ENCODE assay signal across 9 cellular contexts in the genomic region with DNA sequence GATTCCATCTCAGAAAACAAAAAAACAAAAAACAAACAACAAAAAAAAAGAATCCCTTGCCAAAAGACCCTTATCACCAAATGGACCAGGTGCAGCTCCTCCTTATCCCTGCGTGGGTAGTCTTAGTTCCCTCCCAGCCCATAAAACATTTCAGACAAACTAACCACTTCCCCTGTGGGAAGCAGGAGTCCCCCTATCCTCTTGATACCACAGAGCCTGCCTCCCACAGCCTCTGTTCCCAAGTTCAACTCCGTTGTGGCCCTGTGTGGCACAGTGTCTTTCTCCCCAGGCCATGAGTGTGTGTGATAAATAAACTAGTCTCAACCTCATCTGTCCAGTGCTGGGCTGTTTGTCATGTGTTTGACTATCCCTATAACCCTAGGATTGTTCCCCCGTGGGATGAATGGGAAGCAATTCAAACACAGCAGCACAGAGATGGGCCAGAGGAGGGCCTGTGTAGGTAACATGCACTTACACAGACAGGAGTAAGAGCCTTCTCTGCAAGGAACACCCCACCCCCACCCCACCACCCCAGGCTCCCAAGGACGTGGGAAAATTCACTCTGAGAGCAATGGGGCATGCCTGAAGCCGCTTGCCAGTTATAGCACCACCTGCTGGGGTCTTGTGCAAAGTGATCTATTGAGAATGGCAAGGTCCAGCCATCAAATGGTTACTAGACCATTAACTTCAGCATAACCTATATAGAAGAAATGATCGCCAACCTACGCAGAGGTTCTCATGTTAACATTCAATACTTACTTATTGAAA.
DNase-seq lines count a peak whose midpoint lies in the region; ATAC-seq and TF ChIP-seq lines count a peak whose summit lies in the region.
"Had no signal": no experiment of that assay in that cellular context is flagged by ENCODE, and none has a peak within 500 bp of the region (broad histone marks: within the 10 kb centered on the region; RNA-seq: fewer than 3 reads in every experiment).

No MANE protein-coding gene starts in this region.

- DNase-seq in activated CD8-positive, alpha-beta memory T cell treated with anti-CD3 and anti-CD28 coated beads, Interleukin-2, amount 10 ng/mL, durations not matched to agents 7 days and 5 days, result peak; percentile 43
- DNase-seq in activated CD8-positive, alpha-beta memory T cell treated with anti-CD3 and anti-CD28 coated beads for 24 hours, result no peak
- DNase-seq in iPS DF 19.7 (ENCODE audit: low read depth, low spot score) (peak; percentile 28), GM19238 (ENCODE audit: insufficient read length, low spot score) (no peak)
- no peak for DNase-seq in CD8-positive, alpha-beta memory T cell

- CTCF ChIA-PET in activated CD8-positive, alpha-beta memory T cell treated with anti-CD3 and anti-CD28 coated beads, Interleukin-2, amount 10 ng/mL, durations not matched to agents 7 days and 5 days (lab: Charles Lee), result no interaction called here
- CTCF ChIA-PET in CD8-positive, alpha-beta memory T cell (lab: Charles Lee), result no interaction called here

- H3K9me2 ChIP-seq in OCI-LY1 (ENCODE audit: low read depth, low read length), result no peaks in the 10 kb centered on the region

- POLR2A ChIA-PET in CD8-positive, alpha-beta memory T cell (lab: Charles Lee), result no interaction called here

- 0 out of 2 replicates have a peak, but pooled peaks cover 5% of the 10 kb centered on the region for H3K27me3 ChIP-seq in OCI-LY1 (ENCODE audit: insufficient read depth, low read length)
- H3K27me3 ChIP-seq in CD8-positive, alpha-beta memory T cell (ENCODE audit: insufficient read depth, low read length, poor library complexity, severe bottlenecking), result no peaks in the 10 kb centered on the region

- TF ChIP-seq CTCF in OCI-LY1 (IDR thresholded peaks at IDR 0.05; ENCODE audit: low read length), result peak; percentile 60

- no peaks in the 10 kb centered on the region for H3F3A ChIP-seq in OCI-LY1 (ENCODE audit: insufficient read depth, low read length)

- H3K79me2 ChIP-seq in OCI-LY1 (ENCODE audit: insufficient read depth, low read length), result no peaks in the 10 kb centered on the region

- H3K9me3 ChIP-seq in OCI-LY1 (ENCODE audit: low read length), result no peaks in the 10 kb centered on the region
- no peaks in the 10 kb centered on the region for H3K9me3 ChIP-seq in CD8-positive, alpha-beta memory T cell (ENCODE audit: low read length)

- no peak overlapping the region for H3K4me2 ChIP-seq in OCI-LY1 (ENCODE audit: low read length)

- no peaks in the 10 kb centered on the region for H3K9me3 Mint-ChIP-seq in activated CD8-positive, alpha-beta memory T cell treated with anti-CD3 and anti-CD28 coated beads, Interleukin-2, amount 10 ng/mL, durations not matched to agents 7 days and 5 days (ENCODE audit: low read depth)
- no peaks in the 10 kb centered on the region for H3K9me3 Mint-ChIP-seq in CD8-positive, alpha-beta memory T cell

- no peak overlapping the region for H3K4me3 Mint-ChIP-seq in activated CD8-positive, alpha-beta memory T cell treated with anti-CD3 and anti-CD28 coated beads, Interleukin-2, amount 10 ng/mL, durations not matched to agents 7 days and 5 days
- no peak overlapping the region for H3K4me3 Mint-ChIP-seq in CD8-positive, alpha-beta memory T cell

- H2AFZ ChIP-seq in OCI-LY1 (ENCODE audit: low read length), result no peak overlapping the region

- ATAC-seq in activated CD8-positive, alpha-beta memory T cell treated with anti-CD3 and anti-CD28 coated beads, Interleukin-2, amount 10 ng/mL, durations not matched to agents 7 days and 5 days, result no peak
- ATAC-seq in HG02759 (IDR thresholded peaks at IDR 0.05; ENCODE audit: unreplicated experiment) (peak; percentile 57), GM18517 (IDR thresholded peaks at IDR 0.05; ENCODE audit: unreplicated experiment) (no peak)

- H3K4me1 Mint-ChIP-seq in activated CD8-positive, alpha-beta memory T cell treated with anti-CD3 and anti-CD28 coated beads, Interleukin-2, amount 10 ng/mL, durations not matched to agents 7 days and 5 days, result peaks cover 9% of the 10 kb centered on the region
- H3K4me1 Mint-ChIP-seq in CD8-positive, alpha-beta memory T cell, result peaks cover 3 to 12% (median 10%) of the 10 kb centered on the region in 3 donors

- peaks cover 11% of the 10 kb centered on the region for H3K27me3 Mint-ChIP-seq in activated CD8-positive, alpha-beta memory T cell treated with anti-CD3 and anti-CD28 coated beads, Interleukin-2, amount 10 ng/mL, durations not matched to agents 7 days and 5 days
- H3K27me3 Mint-ChIP-seq in CD8-positive, alpha-beta memory T cell, result peaks cover 5 to 7% of the 10 kb centered on the region in 2 donors

- H3K9ac ChIP-seq in OCI-LY1 (ENCODE audit: low read length), result no peak overlapping the region

- H4K20me1 ChIP-seq in OCI-LY1 (ENCODE audit: insufficient read depth, low read length), result no peaks in the 10 kb centered on the region

- H3K27ac ChIP-seq in OCI-LY1 (ENCODE audit: low read depth, low read length, poor library complexity, severe bottlenecking), result no peak overlapping the region
- H3K27ac ChIP-seq in CD8-positive, alpha-beta memory T cell (ENCODE audit: low read depth, low read length), result no peak overlapping the region

- no peaks in the 10 kb centered on the region for H3K36me3 ChIP-seq in OCI-LY1 (ENCODE audit: insufficient read depth, low read length)
- H3K36me3 ChIP-seq in CD8-positive, alpha-beta memory T cell (ENCODE audit: insufficient read depth, low read length), result no peaks in the 10 kb centered on the region

- H3K36me3 Mint-ChIP-seq in activated CD8-positive, alpha-beta memory T cell treated with anti-CD3 and anti-CD28 coated beads, Interleukin-2, amount 10 ng/mL, durations not matched to agents 7 days and 5 days, result no peaks in the 10 kb centered on the region
- H3K36me3 Mint-ChIP-seq in CD8-positive, alpha-beta memory T cell, result no peaks in the 10 kb centered on the region
- H3K36me3 Mint-ChIP-seq: activated naive CD4-positive, alpha-beta T cell treated with anti-CD3 and anti-CD28 coated beads, Interleukin-2, amount 50 U/mL, for 72 hours had no signal

- H3K27ac Mint-ChIP-seq in activated CD8-positive, alpha-beta memory T cell treated with anti-CD3 and anti-CD28 coated beads, Interleukin-2, amount 10 ng/mL, durations not matched to agents 7 days and 5 days, result no peak overlapping the region
- peak overlapping the region in 2 of 8 donors; percentile 7 to 20 for H3K27ac Mint-ChIP-seq in CD8-positive, alpha-beta memory T cell
- H3K27ac Mint-ChIP-seq: activated naive CD4-positive, alpha-beta T cell treated with anti-CD3 and anti-CD28 coated beads, Interleukin-2, amount 50 U/mL, for 72 hours had no signal

- no peaks in the 10 kb centered on the region for H3K4me1 ChIP-seq in OCI-LY1 (ENCODE audit: insufficient read depth, low read length, severe bottlenecking)
- no peaks in the 10 kb centered on the region for H3K4me1 ChIP-seq in CD8-positive, alpha-beta memory T cell (ENCODE audit: insufficient read depth, low read length)

- H3K4me3 ChIP-seq in OCI-LY1 (ENCODE audit: low read depth, low read length, poor library complexity, severe bottlenecking), result no peak overlapping the region
- H3K4me3 ChIP-seq in CD8-positive, alpha-beta memory T cell (ENCODE audit: low read length), result no peak overlapping the region

Comparison
In these comparisons a context has a peak if more than half of its experiments do, and no peak if none do; other contexts are left out.
1. DNase-seq: peak in activated CD8-positive, alpha-beta memory T cell treated with anti-CD3 and anti-CD28 coated beads, Interleukin-2, amount 10 ng/mL, durations not matched to agents 7 days and 5 days (single experiment) and iPS DF 19.7 (single experiment); none in activated CD8-positive, alpha-beta memory T cell treated with anti-CD3 and anti-CD28 coated beads for 24 hours (single experiment), CD8-positive, alpha-beta memory T cell (0 of 5) and GM19238 (single experiment).